22 cellular contexts compared by ENCODE assay signal in the genomic region with DNA sequence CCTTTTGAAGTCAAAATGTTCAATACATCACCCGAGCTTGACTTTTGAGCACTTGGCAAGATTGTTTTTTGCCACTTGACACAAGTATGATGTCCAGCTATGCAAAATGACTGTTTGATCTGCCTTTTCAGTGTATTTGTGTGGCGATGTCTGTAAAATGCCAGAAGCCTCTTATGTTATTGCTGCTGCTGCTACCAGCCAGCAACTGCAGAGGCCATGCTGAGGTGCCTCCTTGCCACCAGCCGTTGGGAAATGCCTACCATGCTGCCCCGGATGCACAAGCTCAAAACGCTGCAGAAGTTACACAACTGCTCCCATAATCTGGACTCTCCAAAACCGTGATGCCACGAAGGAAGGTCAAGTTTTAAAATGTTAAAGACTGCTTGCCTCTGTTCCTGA.
A peak's percentile ranks its signal among the peaks of the same experiment; 100 is the strongest.
DNase-seq lines count a peak whose midpoint lies in the region; ATAC-seq, FAIRE-seq and TF ChIP-seq lines count a peak whose summit lies in the region.
"Had no signal": no experiment of that assay in that cellular context is flagged by ENCODE, and none has a peak within 500 bp of the region (broad histone marks: within the 10 kb centered on the region; RNA-seq: fewer than 3 reads in every experiment).

No MANE protein-coding gene starts in this region.

- H3K9me3 ChIP-seq in Panc1 (ENCODE audit: control insufficient read depth, insufficient read depth, low read depth, low read length) (no peaks in the 10 kb centered on the region), K562 (replicated peaks; ENCODE audit: control insufficient read depth, insufficient read depth, low read depth, low read length) (no peaks in the 10 kb centered on the region), left lung (no peaks in the 10 kb centered on the region)
- H3K9me3 ChIP-seq in CD4-positive, alpha-beta memory T cell (ENCODE audit: control insufficient read depth in 1 of 2, low read length in 2 of 2) = peaks cover 0 to 5% of the 10 kb centered on the region in 2 donors
- H3K9me3 ChIP-seq: BLaER1, SJCRH30 had no signal

- H3K36me3 ChIP-seq in Panc1 (ENCODE audit: control insufficient read depth, insufficient read depth, low read length) (peaks cover 28% of the 10 kb centered on the region), K562 (ENCODE audit: control insufficient read depth, insufficient read depth, low read length) (peaks cover 52% of the 10 kb centered on the region), left lung (peaks cover 0 to 72% of the 10 kb centered on the region in 2 donors)
- H3K36me3 ChIP-seq in CD4-positive, alpha-beta memory T cell (ENCODE audit: insufficient read depth, low read length) = peaks cover 3% of the 10 kb centered on the region

- CTCF ChIA-PET in Panc1 (lab: Charles Lee) = interaction anchor here (0.6 to 1.5 kb wide), 2 partner anchors 70 to 767 kb away, joined by 5 read pairs; no protein-coding TSS in a partner anchor
- CTCF ChIA-PET in K562 (lab: Yijun Ruan, JAX; ENCODE audit: low intra/inter-chr PET ratio) = no interaction called here
- CTCF ChIA-PET in CD4-positive, alpha-beta memory T cell (lab: Charles Lee; ENCODE audit: partially characterized antibody) = interaction anchor here (1.3 kb wide), 1 partner anchor 40 kb away, joined by 4 read pairs; no protein-coding TSS in a partner anchor

- peak overlapping the region in 1 of 7 donors; percentile 33 for H3K27ac Mint-ChIP-seq in CD4-positive, alpha-beta memory T cell
- H3K27ac Mint-ChIP-seq: CD4-positive, alpha-beta T cell; HFFc6 had no signal

- ATAC-seq in Panc1 = no peak
- ATAC-seq in K562 = no peak
- peak; percentile 71 for ATAC-seq in left lung

- no peak overlapping the region for H2AFZ ChIP-seq in K562 (ENCODE audit: low read depth, low read length)

- no peak for TF ChIP-seq EP300 in K562 (IDR thresholded peaks at IDR 0.05; ENCODE audit: low read length)

- H4K20me1 ChIP-seq in K562 (replicated peaks; ENCODE audit: control insufficient read depth, insufficient read depth, low read length) = peaks cover under 1% of the 10 kb centered on the region; the same call in 1 of the 2 replicates

- WGBS in K562 (ENCODE audit: insufficient coverage, low coverage, missing lambda C conversion rate) = 97% methylated on average over 7 of the region's 7 CpGs

- H3K4me1 ChIP-seq in Panc1 (ENCODE audit: control insufficient read depth, insufficient read depth, low read length) (peaks cover 66% of the 10 kb centered on the region), K562 (replicated peaks in 1 of 2; ENCODE audit: control insufficient read depth in 2 of 2, insufficient read depth in 2 of 2, low read length in 2 of 2) (peaks cover 0 to 7% of the 10 kb centered on the region in 2 experiments; a peak in 2 of 5 replicates), left lung (peaks cover 0 to 2% of the 10 kb centered on the region in 2 donors)
- H3K4me1 ChIP-seq in CD4-positive, alpha-beta memory T cell (ENCODE audit: insufficient read depth, low read length) = peaks cover 21% of the 10 kb centered on the region
- H3K4me1 ChIP-seq: BLaER1, SJCRH30 had no signal

- H3K9me3 Mint-ChIP-seq in CD4-positive, alpha-beta memory T cell = peaks cover 0 to 10% (median 2%) of the 10 kb centered on the region in 8 donors
- H3K9me3 Mint-ChIP-seq: HFFc6 had no signal

- TF ChIP-seq RAD21 in K562 (CRISPR knock-in tag; conservative IDR thresholded peaks at IDR 0.05 in 1 of 2, IDR thresholded peaks at IDR 0.05 in 1 of 2) = no peak

- H3K4me3 ChIP-seq in Panc1 (ENCODE audit: low read depth in 2 of 2, low read length in 2 of 2) (no peak overlapping the region), K562 (no peak overlapping the region), left lung (no peak overlapping the region)
- H3K4me3 ChIP-seq in CD4-positive, alpha-beta memory T cell (ENCODE audit: low read length in 2 of 2) = no peak overlapping the region
- H3K4me3 ChIP-seq: BLaER1, SJCRH30 had no signal

- no peaks in the 10 kb centered on the region for H3K27me3 Mint-ChIP-seq in CD4-positive, alpha-beta memory T cell
- H3K27me3 Mint-ChIP-seq: CD4-positive, alpha-beta T cell had no signal

- TF ChIP-seq CTCF in Panc1 (IDR thresholded peaks at IDR 0.05) (no peak), K562 (IDR thresholded peaks at IDR 0.05 in 2 of 3, conservative IDR thresholded peaks at IDR 0.05 in 1 of 3; ENCODE audit: insufficient read depth in 2 of 3, low read depth in 1 of 3, low read length in 3 of 3) (no peak), left lung (IDR thresholded peaks at IDR 0.05) (no peak)

- no peak overlapping the region for H3K4me3 Mint-ChIP-seq in CD4-positive, alpha-beta memory T cell
- H3K4me3 Mint-ChIP-seq: CD4-positive, alpha-beta T cell; HFFc6 had no signal

- H3K4me1 Mint-ChIP-seq in CD4-positive, alpha-beta memory T cell = peaks cover 23 to 38% (median 28%) of the 10 kb centered on the region in 4 donors

- peaks cover 3% of the 10 kb centered on the region for H3K9me1 ChIP-seq in K562 (ENCODE audit: control insufficient read depth, insufficient read depth, low read length)

- in situ Hi-C loops in Panc1 (cut with HindIII; ENCODE audit: low pct_unique_long_range_greater_than_20kb, low sequenced_read_pairs) (no loop called here), K562 (cut with MboI) (no loop called here)

- no peaks in the 10 kb centered on the region for H3K27me3 ChIP-seq in Panc1 (ENCODE audit: control insufficient read depth, insufficient read depth, low read length)
- no peaks in the 10 kb centered on the region for H3K27me3 ChIP-seq in K562 (ENCODE audit: control insufficient read depth in 2 of 2, insufficient read depth in 2 of 2, low read length in 2 of 2)
- no peaks in the 10 kb centered on the region for H3K27me3 ChIP-seq in left lung
- no peaks in the 10 kb centered on the region for H3K27me3 ChIP-seq in CD4-positive, alpha-beta memory T cell (ENCODE audit: insufficient read depth, low read length)
- H3K27me3 ChIP-seq: BLaER1, SJCRH30 had no signal

- H3K27ac ChIP-seq in Panc1 (ENCODE audit: low read length) = peak overlapping the region; percentile 46
- H3K27ac ChIP-seq in K562 (ENCODE audit: extremely low read depth, low read depth, low read length) = no peak overlapping the region
- H3K27ac ChIP-seq in left lung = no peak overlapping the region
- peak overlapping the region; percentile 17 for H3K27ac ChIP-seq in temporal lobe (ENCODE audit: low read depth, low read length)
- H3K27ac ChIP-seq in CD4-positive, alpha-beta memory T cell (ENCODE audit: low read depth, low read length) = no peak overlapping the region
- H3K27ac ChIP-seq: BLaER1, HL-60, SJCRH30 had no signal

- FAIRE-seq in K562 (lab: Jason Lieb, UNC) = no peak
- FAIRE-seq: GM12891, RCC 7860 had no signal

- TF ChIP-seq POLR2A in K562 (conservative IDR thresholded peaks at IDR 0.05) = 0 out of 2 replicates have a peak, but pooled peaks have one; percentile 38

- no TSS peak for BruUV-seq in Panc1 (replicated peaks; lab: Mats Ljungman, UMichigan)
- no TSS peak for BruUV-seq in K562 (replicated peaks; lab: Mats Ljungman, UMichigan)

- intact Hi-C loops in Panc1 (cut with micrococcal nuclease; ENCODE audit: unreplicated experiment) = no loop called here
- intact Hi-C loops in K562 (cut with micrococcal nuclease) = loop anchor here (5.0 kb wide), 1 partner anchor 197 kb away; no protein-coding TSS in a partner anchor
- intact Hi-C loops in left lung (cut with DNase I) = no loop called here
- intact Hi-C loops in CD4-positive, alpha-beta memory T cell (cut with micrococcal nuclease) = no loop called here

- POLR2A ChIA-PET in Panc1 (lab: Charles Lee) = no interaction called here
- POLR2A ChIA-PET in K562 (lab: Yijun Ruan, JAX) = interaction anchor here (0.7 to 2.7 kb wide), 10 partner anchors 8 to 92 kb away, joined by 3 to 16 read pairs (median 4); no protein-coding TSS in a partner anchor
- POLR2A ChIA-PET in CD4-positive, alpha-beta memory T cell (lab: Charles Lee; ENCODE audit: partially characterized antibody) = interaction anchor here (0.6 kb wide), 1 partner anchor 127 kb away, joined by 3 read pairs; no protein-coding TSS in a partner anchor

- H3K36me3 Mint-ChIP-seq in CD4-positive, alpha-beta memory T cell = peaks cover 61 to 67% of the 10 kb centered on the region in 2 donors

- H3K9ac ChIP-seq in K562 (ENCODE audit: insufficient read depth in 1 of 2, low read depth in 2 of 2, low read length in 2 of 2) = no peak overlapping the region
- H3K9ac ChIP-seq: BLaER1 had no signal

- peaks cover 7% of the 10 kb centered on the region; the same call in 2 of the 3 replicates for H3K79me2 ChIP-seq in K562 (ENCODE audit: control insufficient read depth, insufficient read depth, low read length)

- DNase-seq in Panc1 (ENCODE audit: low read depth, low spot score) (no peak), K562 (ENCODE audit: extremely low read depth in 1 of 4, low spot score in 3 of 4) (no peak), left lung (no peak), GM03348 (ENCODE audit: low spot score) (no peak), middle frontal gyrus (ENCODE audit: extremely low spot score, low spot score) (no peak)
- no peak for DNase-seq in CD4-positive, alpha-beta memory T cell
- DNase-seq: CD4-positive, alpha-beta T cell; DND-41; H7; HFFc6; KG1; NCI-H1092 treated with DMSO at 0.1 percent for 48 hours; NCI-H1436 treated with DMSO at 0.1 percent for 48 hours; NCI-H1930; NCI-H2171; NCI-H526; SJCRH30 had no signal

- no peak overlapping the region for H3K4me2 ChIP-seq in K562 (ENCODE audit: insufficient read depth, low read length)
- H3K4me2 ChIP-seq: BLaER1 had no signal

TF ChIP-seq in K562, 482 proteins besides CTCF, POLR2A, EP300 and RAD21:
- TF ChIP-seq ILK (tag; IDR thresholded peaks at IDR 0.05; ENCODE audit: borderline replicate concordance, low read depth) (no peak), POLR2AphosphoS2 (IDR thresholded peaks at IDR 0.05; ENCODE audit: low read length) (peak; percentile 23; the same call in 1 of the 2 replicates), SIN3B (IDR thresholded peaks at IDR 0.05; ENCODE audit: low read depth) (no peak), MIER1 (IDR thresholded peaks at IDR 0.05; ENCODE audit: low read depth) (no peak)

Comparison
In these comparisons a context has a peak if more than half of its experiments do, and no peak if none do; other contexts are left out.
1. H3K27ac ChIP-seq: peak in Panc1 (single experiment) and temporal lobe (single experiment); none in K562 (single experiment), left lung (0 of 2) and CD4-positive, alpha-beta memory T cell (single experiment).